Comparison of ENCODE assay signal across 21 cellular contexts in the genomic region with DNA sequence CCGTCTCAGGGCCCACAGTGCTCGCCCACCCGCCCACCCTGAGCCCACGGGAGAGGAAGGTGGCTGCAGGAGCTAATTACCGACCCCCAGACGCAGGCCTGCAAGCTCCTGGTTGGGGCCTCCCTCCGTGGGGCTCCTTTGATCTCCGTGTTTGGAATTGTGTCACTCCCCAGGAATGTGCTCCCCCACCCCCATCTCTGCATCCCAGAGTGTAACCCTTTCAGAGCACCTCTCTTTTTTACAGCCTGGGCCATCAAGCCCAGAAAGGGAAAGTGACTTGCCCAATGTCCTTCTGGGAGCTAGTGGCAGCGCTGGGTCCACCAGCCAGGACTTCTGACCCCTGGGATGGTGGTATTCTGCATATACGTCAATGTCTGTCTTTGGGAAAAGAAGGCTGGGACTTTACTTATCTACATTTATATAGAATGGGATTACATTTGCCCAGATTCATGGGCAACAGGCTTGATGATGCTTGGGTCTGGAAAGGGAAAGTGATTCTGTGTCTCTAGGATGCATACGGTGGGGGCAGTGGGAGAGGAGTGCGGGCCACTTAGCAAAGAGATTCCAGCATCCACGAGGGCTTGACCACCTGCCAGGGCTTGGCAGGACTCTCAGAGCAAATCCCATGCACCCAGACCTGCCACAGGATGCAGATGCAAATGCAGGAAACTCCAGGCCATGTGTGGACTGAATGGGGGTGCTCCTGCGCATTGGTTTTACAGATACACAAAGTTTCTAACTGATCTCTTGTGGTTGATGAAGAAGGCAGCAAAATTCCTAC.
A peak's percentile ranks its signal among the peaks of the same experiment; 100 is the strongest.
DNase-seq lines count a peak whose midpoint lies in the region; ATAC-seq and TF ChIP-seq lines count a peak whose summit lies in the region.
"Had no signal": no experiment of that assay in that cellular context is flagged by ENCODE, and none has a peak within 500 bp of the region (broad histone marks: within the 10 kb centered on the region; RNA-seq: fewer than 3 reads in every experiment).

No MANE protein-coding gene starts in this region.

- peak overlapping the region; percentile 9 for H3K27ac Mint-ChIP-seq in endothelial cell (ENCODE audit: unreplicated experiment)
- H3K27ac Mint-ChIP-seq: activated naive CD4-positive, alpha-beta T cell treated with anti-CD3 and anti-CD28 coated beads for 36 hours; stimulated activated memory B cell treated with anti-CD40 and anti-IgM and Interleukin-4, amounts not matched to agents 10 μg/mL and 1 μg/mL and 100 μg/mL, for 72 hours had no signal

- H3K23ac ChIP-seq in trophoblast cell (ENCODE audit: low read length): no peak overlapping the region

- no peak overlapping the region for H3K27ac ChIP-seq in trophoblast cell (ENCODE audit: low read depth, low read length)
- H3K27ac ChIP-seq in aorta (ENCODE audit: low read depth in 1 of 2, low read length in 2 of 2): no peak overlapping the region
- H3K27ac ChIP-seq: body of pancreas, prostate gland, thyroid gland had no signal

- no peak overlapping the region for H2AK5ac ChIP-seq in trophoblast cell (ENCODE audit: low read length)

- no peak for TF ChIP-seq CTCF in endothelial cell (IDR thresholded peaks at IDR 0.05; ENCODE audit: unreplicated experiment)

- H3K4me2 ChIP-seq in trophoblast cell (ENCODE audit: low read length): no peak overlapping the region

- H2AFZ ChIP-seq in trophoblast cell (ENCODE audit: insufficient read depth, low read length, poor library complexity): no peak overlapping the region

- H4K8ac ChIP-seq in trophoblast cell (ENCODE audit: low read depth, low read length): no peak overlapping the region

- peaks cover 39% of the 10 kb centered on the region for H3K4me1 Mint-ChIP-seq in endothelial cell (ENCODE audit: unreplicated experiment)
- H3K4me1 Mint-ChIP-seq: stimulated activated memory B cell treated with anti-CD40 and anti-IgM and Interleukin-4, amounts not matched to agents 10 μg/mL and 1 μg/mL and 100 μg/mL, for 72 hours had no signal

- H3K9me3 Mint-ChIP-seq in endothelial cell (ENCODE audit: unreplicated experiment): no peaks in the 10 kb centered on the region
- H3K9me3 Mint-ChIP-seq: activated naive CD4-positive, alpha-beta T cell treated with anti-CD3 and anti-CD28 coated beads for 36 hours had no signal

- no peak overlapping the region for H4K12ac ChIP-seq in trophoblast cell (ENCODE audit: low read depth, low read length)

- no peak overlapping the region for H2BK120ac ChIP-seq in trophoblast cell (ENCODE audit: insufficient read depth, low read length, poor library complexity)

- no CpG with 5 or more reads among the region's 14 CpGs for WGBS in trophoblast cell (ENCODE audit: extremely low coverage, insufficient coverage, insufficient read length)
- WGBS in aorta, 2 donors: 37 to 42% methylated on average over 12 to 14 of the region's 14 CpGs

- no peak overlapping the region for H3K14ac ChIP-seq in trophoblast cell (ENCODE audit: low read length)

- H2BK5ac ChIP-seq in trophoblast cell (ENCODE audit: low read depth, low read length, poor library complexity): no peak overlapping the region

- H4K91ac ChIP-seq in trophoblast cell (ENCODE audit: low read depth, low read length): no peak overlapping the region

- H3K4ac ChIP-seq in trophoblast cell (ENCODE audit: low read depth, low read length): no peak overlapping the region

- peak overlapping the region; percentile 29 for H2BK12ac ChIP-seq in trophoblast cell (ENCODE audit: low read length)

- H3K4me3 ChIP-seq in trophoblast cell (ENCODE audit: low read depth, low read length): no peak overlapping the region
- H3K4me3 ChIP-seq in aorta (ENCODE audit: low read length in 2 of 2): no peak overlapping the region
- H3K4me3 ChIP-seq: body of pancreas, prostate gland, thyroid gland had no signal

- H3K79me1 ChIP-seq in trophoblast cell (ENCODE audit: low read length): peaks cover 12% of the 10 kb centered on the region

- ATAC-seq in HG03342 (IDR thresholded peaks at IDR 0.05; ENCODE audit: unreplicated experiment) (no peak), GM19035 (IDR thresholded peaks at IDR 0.05; ENCODE audit: unreplicated experiment) (no peak), aorta (ENCODE audit: low FRiP score) (no peak)
- ATAC-seq: body of pancreas; stimulated activated memory B cell treated with anti-CD40 and anti-IgM and Interleukin-4, amounts not matched to agents 10 μg/mL and 1 μg/mL and 100 μg/mL, for 72 hours had no signal

- no peaks in the 10 kb centered on the region for H3K9me3 ChIP-seq in trophoblast cell (ENCODE audit: insufficient read depth, low read depth, low read length)
- no peaks in the 10 kb centered on the region for H3K9me3 ChIP-seq in aorta (ENCODE audit: control insufficient read depth, low read length)
- H3K9me3 ChIP-seq: body of pancreas, prostate gland, thyroid gland had no signal

- H3K9ac ChIP-seq in trophoblast cell (ENCODE audit: low read length): no peak overlapping the region

- H3K4me1 ChIP-seq in trophoblast cell (ENCODE audit: control insufficient read depth in 1 of 2, insufficient read depth in 2 of 2, low read length in 2 of 2): peaks cover 21 to 22% of the 10 kb centered on the region in 2 experiments
- no peaks in the 10 kb centered on the region for H3K4me1 ChIP-seq in aorta (ENCODE audit: control insufficient read depth in 1 of 2, insufficient read depth in 2 of 2, low read length in 2 of 2)
- H3K4me1 ChIP-seq: body of pancreas, prostate gland, thyroid gland had no signal

- intact Hi-C loops in aorta (cut with DNase I): no loop called here

- no peaks in the 10 kb centered on the region for H3K79me2 ChIP-seq in trophoblast cell (ENCODE audit: control insufficient read depth, insufficient read depth, low read length, poor library complexity)

- no peak overlapping the region for H3K4me3 Mint-ChIP-seq in endothelial cell (ENCODE audit: unreplicated experiment)
- H3K4me3 Mint-ChIP-seq: activated naive CD4-positive, alpha-beta T cell treated with anti-CD3 and anti-CD28 coated beads for 36 hours; stimulated activated memory B cell treated with anti-CD40 and anti-IgM and Interleukin-4, amounts not matched to agents 10 μg/mL and 1 μg/mL and 100 μg/mL, for 72 hours had no signal

- H3K27me3 Mint-ChIP-seq in endothelial cell (ENCODE audit: unreplicated experiment): peaks cover 5% of the 10 kb centered on the region

- peak; percentile 30 for DNase-seq in HuH-7.5 (ENCODE audit: low spot score)
- no peak for DNase-seq in endothelial cell (ENCODE audit: low spot score)
- peak; percentile 92 for DNase-seq in islet precursor cell
- DNase-seq in trophoblast cell: no peak
- no peak for DNase-seq in COR-L47 (lab: John Stamatoyannopoulos, UW)
- no peak for DNase-seq in aorta
- DNase-seq: activated CD4-positive, alpha-beta T cell treated with anti-CD3 and anti-CD28 coated beads for 4 hours; activated CD8-positive, alpha-beta memory T cell treated with anti-CD3 and anti-CD28 coated beads, Interleukin-2, amount 50 U/mL, for 4 hours; activated naive CD4-positive, alpha-beta T cell treated with anti-CD3 and anti-CD28 coated beads for 36 hours; AML-193; body of pancreas; Calu3; Kasumi-1; kidney; NCI-H1417 treated with DMSO at 0.1 percent for 48 hours; NCI-H82; thyroid gland had no signal

- no peak overlapping the region for H3K18ac ChIP-seq in trophoblast cell (ENCODE audit: low read length)

- H3K36me3 Mint-ChIP-seq in endothelial cell (ENCODE audit: low read depth, unreplicated experiment): no peaks in the 10 kb centered on the region
- H3K36me3 Mint-ChIP-seq: stimulated activated memory B cell treated with anti-CD40 and anti-IgM and Interleukin-4, amounts not matched to agents 10 μg/mL and 1 μg/mL and 100 μg/mL, for 72 hours had no signal

- H3K27me3 ChIP-seq in trophoblast cell (ENCODE audit: insufficient read depth, low read length): no peaks in the 10 kb centered on the region
- no peaks in the 10 kb centered on the region for H3K27me3 ChIP-seq in aorta (ENCODE audit: control insufficient read depth in 1 of 2, insufficient read depth in 2 of 2, low read length in 1 of 2)
- H3K27me3 ChIP-seq: body of pancreas, thyroid gland had no signal

- no peaks in the 10 kb centered on the region for H3K36me3 ChIP-seq in trophoblast cell (ENCODE audit: control insufficient read depth in 1 of 2, insufficient read depth in 2 of 2, low read length in 2 of 2)
- H3K36me3 ChIP-seq in aorta (ENCODE audit: control insufficient read depth in 1 of 2, insufficient read depth in 2 of 2, low read length in 1 of 2): no peaks in the 10 kb centered on the region
- H3K36me3 ChIP-seq: prostate gland, thyroid gland had no signal

Comparison
In these comparisons a context has a peak if more than half of its experiments do, and no peak if none do; other contexts are left out.
1. DNase-seq: peak in HuH-7.5 (single experiment) and islet precursor cell (single experiment); none in endothelial cell (single experiment), trophoblast cell (0 of 2), COR-L47 (single experiment) and aorta (0 of 2).